ENCODE assay signal across 1 cellular context in genomic region chr4:128862608-128863313, GRCh38.
TF ChIP-seq lines count a peak whose summit lies in the region.

No MANE protein-coding gene starts in this region.

TF ChIP-seq in HepG2, 621 proteins besides CTCF, POLR2A, EP300 and RAD21 (continued from another document):
- TF ChIP-seq, protein P1, sequence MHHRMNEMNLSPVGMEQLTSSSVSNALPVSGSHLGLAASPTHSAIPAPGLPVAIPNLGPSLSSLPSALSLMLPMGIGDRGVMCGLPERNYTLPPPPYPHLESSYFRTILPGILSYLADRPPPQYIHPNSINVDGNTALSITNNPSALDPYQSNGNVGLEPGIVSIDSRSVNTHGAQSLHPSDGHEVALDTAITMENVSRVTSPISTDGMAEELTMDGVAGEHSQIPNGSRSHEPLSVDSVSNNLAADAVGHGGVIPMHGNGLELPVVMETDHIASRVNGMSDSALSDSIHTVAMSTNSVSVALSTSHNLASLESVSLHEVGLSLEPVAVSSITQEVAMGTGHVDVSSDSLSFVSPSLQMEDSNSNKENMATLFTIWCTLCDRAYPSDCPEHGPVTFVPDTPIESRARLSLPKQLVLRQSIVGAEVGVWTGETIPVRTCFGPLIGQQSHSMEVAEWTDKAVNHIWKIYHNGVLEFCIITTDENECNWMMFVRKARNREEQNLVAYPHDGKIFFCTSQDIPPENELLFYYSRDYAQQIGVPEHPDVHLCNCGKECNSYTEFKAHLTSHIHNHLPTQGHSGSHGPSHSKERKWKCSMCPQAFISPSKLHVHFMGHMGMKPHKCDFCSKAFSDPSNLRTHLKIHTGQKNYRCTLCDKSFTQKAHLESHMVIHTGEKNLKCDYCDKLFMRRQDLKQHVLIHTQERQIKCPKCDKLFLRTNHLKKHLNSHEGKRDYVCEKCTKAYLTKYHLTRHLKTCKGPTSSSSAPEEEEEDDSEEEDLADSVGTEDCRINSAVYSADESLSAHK (CRISPR knock-in tag; IDR thresholded peaks at IDR 0.05; ENCODE audit: borderline replicate concordance) = no peak
- no peak for TF ChIP-seq PHF8 (CRISPR knock-in tag; IDR thresholded peaks at IDR 0.05)
- TF ChIP-seq SNAPC2 (CRISPR knock-in tag; IDR thresholded peaks at IDR 0.05) = no peak
- TF ChIP-seq, protein P2, sequence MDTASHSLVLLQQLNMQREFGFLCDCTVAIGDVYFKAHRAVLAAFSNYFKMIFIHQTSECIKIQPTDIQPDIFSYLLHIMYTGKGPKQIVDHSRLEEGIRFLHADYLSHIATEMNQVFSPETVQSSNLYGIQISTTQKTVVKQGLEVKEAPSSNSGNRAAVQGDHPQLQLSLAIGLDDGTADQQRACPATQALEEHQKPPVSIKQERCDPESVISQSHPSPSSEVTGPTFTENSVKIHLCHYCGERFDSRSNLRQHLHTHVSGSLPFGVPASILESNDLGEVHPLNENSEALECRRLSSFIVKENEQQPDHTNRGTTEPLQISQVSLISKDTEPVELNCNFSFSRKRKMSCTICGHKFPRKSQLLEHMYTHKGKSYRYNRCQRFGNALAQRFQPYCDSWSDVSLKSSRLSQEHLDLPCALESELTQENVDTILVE (CRISPR knock-in tag; IDR thresholded peaks at IDR 0.05) = no peak
